ENCODE assay signal across 8 cellular contexts in the genomic region with DNA sequence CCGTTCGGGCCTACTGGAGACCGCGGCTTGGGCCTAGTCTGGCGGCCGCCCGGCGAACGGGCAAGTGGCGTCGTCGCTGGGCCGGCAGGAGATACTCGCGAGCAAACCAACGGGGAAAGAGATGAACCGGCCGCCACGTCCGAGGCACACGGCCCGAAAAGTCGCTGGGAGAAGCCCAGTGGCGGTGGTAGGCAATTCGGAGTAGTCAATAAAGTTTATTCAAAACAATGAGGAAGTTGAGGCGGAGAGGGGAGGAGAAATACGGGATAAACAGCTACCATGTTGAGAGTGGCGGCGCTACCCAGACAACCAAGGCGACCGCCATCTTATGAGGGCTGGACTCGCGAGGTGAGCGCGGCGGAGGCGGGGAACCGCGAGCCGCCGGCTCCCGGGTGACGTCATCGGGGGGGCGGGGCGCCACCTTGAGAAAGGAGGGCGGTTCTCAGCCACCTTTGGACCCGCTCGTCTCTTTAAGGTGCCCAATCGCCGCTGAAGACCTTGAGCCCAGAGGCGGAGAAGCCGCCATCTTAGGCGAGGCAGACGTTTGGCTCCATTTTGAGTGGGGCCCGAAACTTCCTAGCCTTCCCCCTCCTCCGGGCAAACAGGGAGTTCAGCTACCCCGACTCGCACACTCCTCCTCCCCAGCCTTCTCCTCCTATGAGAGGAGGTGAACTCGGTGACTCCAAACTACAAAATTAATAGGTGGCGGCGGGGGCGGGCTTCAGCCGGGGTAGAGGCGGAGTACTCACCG. TPM values are rescaled to one million over a fixed set of nuclear protein-coding genes. Genes with fewer than 3 reads are reported as not detected.
A peak's percentile ranks its signal among the peaks of the same experiment; 100 is the strongest.
DNase-seq lines count a peak whose midpoint lies in the region; ATAC-seq and FAIRE-seq lines count a peak whose summit lies in the region.

A gene (minus strand): TSS at position 348 of the 751 bp plus-strand sequence. CDS start 1,745 bp downstream, outside the sequence.

- H3K27me3 ChIP-seq in GM23248 (replicated peaks; ENCODE audit: insufficient read depth) (no peaks in the 10 kb centered on the region), Karpas-422 (ENCODE audit: low read length) (no peaks in the 10 kb centered on the region), esophagus (ENCODE audit: control insufficient read depth in 1 of 2, insufficient read depth in 2 of 2, low read length in 2 of 2) (no peaks in the 10 kb centered on the region), mucosa of stomach (ENCODE audit: control insufficient read depth, insufficient read depth, low read length) (no peaks in the 10 kb centered on the region)

- no peaks in the 10 kb centered on the region for H3K4me1 ChIP-seq in GM23248 (ENCODE audit: insufficient read depth)
- H3K4me1 ChIP-seq in Karpas-422 (ENCODE audit: low read length), result peaks cover 14% of the 10 kb centered on the region
- H3K4me1 ChIP-seq in esophagus (ENCODE audit: control insufficient read depth in 2 of 2, insufficient read depth in 2 of 2, low read length in 1 of 2), result peaks cover 0 to 3% of the 10 kb centered on the region in 2 donors
- H3K4me1 ChIP-seq in mucosa of stomach (ENCODE audit: control insufficient read depth, insufficient read depth, low read length), result no peaks in the 10 kb centered on the region

- H3K9me3 Mint-ChIP-seq in activated T-cell treated with anti-CD3 and anti-CD28 coated beads, Interleukin-2, amount 50 U/mL, for 72 hours, result no peaks in the 10 kb centered on the region

- H3K27ac Mint-ChIP-seq in activated T-cell treated with anti-CD3 and anti-CD28 coated beads, Interleukin-2, amount 50 U/mL, for 72 hours, result peak within 1 kb of the TSS; percentile 97

- H3K9ac ChIP-seq in GM23248 (peak within 1 kb of the TSS; percentile 99), Karpas-422 (ENCODE audit: low read length) (peak within 1 kb of the TSS; percentile 92), mucosa of stomach (ENCODE audit: low read length) (peak within 1 kb of the TSS; percentile 87)

- H3K9me2 ChIP-seq in GM23248 (ENCODE audit: insufficient read depth), result no peaks in the 10 kb centered on the region
- no peaks in the 10 kb centered on the region for H3K9me2 ChIP-seq in Karpas-422 (replicated peaks; ENCODE audit: insufficient read depth, low read length)

- peaks cover 21% of the 10 kb centered on the region for H3K4me1 Mint-ChIP-seq in activated T-cell treated with anti-CD3 and anti-CD28 coated beads, Interleukin-2, amount 50 U/mL, for 72 hours (ENCODE audit: low read depth)

- DNase-seq in DMS79 (lab: John Stamatoyannopoulos, UW), result peak; percentile 90
- DNase-seq in GM23248, result peak; percentile 94
- peak; percentile 97 for DNase-seq in Karpas-422
- DNase-seq in RCC 7860 (ENCODE audit: low spot score), result peak; percentile 84
- peak; percentile 95 for DNase-seq in activated T-cell treated with anti-CD3 and anti-CD28 coated beads, Interleukin-2, amount 50 U/mL, for 72 hours
- DNase-seq in stimulated activated CD8-positive, alpha-beta memory T cell treated with anti-CD3 and anti-CD28 coated beads, Interleukin-4, amount 100 ng/mL, for 48 hours, result peak; percentile 95

- peaks cover 6 to 9% of the 10 kb centered on the region in 2 donors for H3K36me3 Mint-ChIP-seq in activated T-cell treated with anti-CD3 and anti-CD28 coated beads, Interleukin-2, amount 50 U/mL, for 72 hours (ENCODE audit: insufficient read depth in 2 of 2)

- H2AFZ ChIP-seq in GM23248 (peak within 1 kb of the TSS; percentile 97), Karpas-422 (ENCODE audit: low read length) (no peak within 1 kb of the TSS; the same call in 1 of the 2 replicates)

- no peaks in the 10 kb centered on the region for H3K27me3 Mint-ChIP-seq in activated T-cell treated with anti-CD3 and anti-CD28 coated beads, Interleukin-2, amount 50 U/mL, for 72 hours (ENCODE audit: low read depth)

- H3K79me2 ChIP-seq in GM23248 (ENCODE audit: insufficient read depth), result peaks cover 8% of the 10 kb centered on the region
- peaks cover 22% of the 10 kb centered on the region for H3K79me2 ChIP-seq in Karpas-422 (ENCODE audit: low read length)

- H3K4me3 ChIP-seq in GM23248 (peak within 1 kb of the TSS; percentile 89), Karpas-422 (ENCODE audit: low read length) (peak within 1 kb of the TSS; percentile 67), esophagus (ENCODE audit: low read depth in 1 of 2, low read length in 2 of 2) (peak within 1 kb of the TSS; percentile 52 to 70), mucosa of stomach (ENCODE audit: low read length) (peak within 1 kb of the TSS; percentile 67)

- H4K20me1 ChIP-seq in GM23248 (ENCODE audit: insufficient read depth) (no peaks in the 10 kb centered on the region), Karpas-422 (ENCODE audit: insufficient read depth, low read depth, low read length) (no peaks in the 10 kb centered on the region)

- no peaks in the 10 kb centered on the region; the same call in 1 of the 2 replicates for H3F3A ChIP-seq in GM23248 (ENCODE audit: insufficient read depth)

- H3K4me2 ChIP-seq in GM23248 (ENCODE audit: unreplicated experiment), result peak within 1 kb of the TSS; percentile 85
- peak within 1 kb of the TSS; percentile 69 for H3K4me2 ChIP-seq in Karpas-422 (ENCODE audit: low read depth, low read length, poor library complexity, severe bottlenecking)

- in situ Hi-C loops in GM23248 (cut with MboI), result loop anchor here (25.0 kb wide), 1 partner anchor 393 kb away; a partner anchor contains a TSS

- WGBS in GM23248 (ENCODE audit: low coverage in 1 of 2, low lambda C conversion rate in 2 of 2, missing lambda C conversion rate in 2 of 2), 2 experiments, result 1 to 2% methylated on average over 31 to 42 of the region's 66 CpGs
- 1 to 30% methylated on average over 60 to 66 of the region's 66 CpGs for WGBS in esophagus, 2 donors

- peak within 1 kb of the TSS; percentile 86 to 99 for H3K4me3 Mint-ChIP-seq in activated T-cell treated with anti-CD3 and anti-CD28 coated beads, Interleukin-2, amount 50 U/mL, for 72 hours

- H3K9me3 ChIP-seq in GM23248 (ENCODE audit: low read depth) (no peaks in the 10 kb centered on the region), Karpas-422 (ENCODE audit: low read length) (no peaks in the 10 kb centered on the region), esophagus (ENCODE audit: control insufficient read depth in 2 of 2, insufficient read depth in 1 of 2, low read depth in 1 of 2, low read length in 1 of 2) (no peaks in the 10 kb centered on the region), mucosa of stomach (ENCODE audit: control insufficient read depth, low read length) (no peaks in the 10 kb centered on the region)

- H3K27ac ChIP-seq in GM23248 (peak within 1 kb of the TSS; percentile 90), Karpas-422 (ENCODE audit: low read length) (peak within 1 kb of the TSS; percentile 79), esophagus (ENCODE audit: low read depth in 2 of 2, low read length in 1 of 2) (peak within 1 kb of the TSS; percentile 83 to 99)

- FAIRE-seq in RCC 7860 (lab: Jason Lieb, UNC), result peak; percentile 83

- H3K36me3 ChIP-seq in GM23248 (ENCODE audit: low read depth) (no peaks in the 10 kb centered on the region), Karpas-422 (ENCODE audit: insufficient read depth, low read length) (peaks cover 12% of the 10 kb centered on the region; the same call in 1 of the 2 replicates), esophagus (ENCODE audit: control insufficient read depth in 2 of 2, insufficient read depth in 2 of 2, low read length in 1 of 2) (no peaks in the 10 kb centered on the region), mucosa of stomach (ENCODE audit: control insufficient read depth, insufficient read depth, low read length) (no peaks in the 10 kb centered on the region)

- ATAC-seq in activated T-cell treated with anti-CD3 and anti-CD28 coated beads, Interleukin-2, amount 50 U/mL, for 72 hours (replicated peaks in 1 of 2), result peak; percentile 87 to 88

RNA-seq across cellular contexts. Expression of the gene that starts here (rescaled TPM):
- 5.2 and 6.1 TPM in 2 replicates for total RNA-seq in GM23248 (2014; rRNA removed; shearing (Covaris generic))
- polyA plus RNA-seq in GM23248 (2016; fragmentation: Nextera tagmentation; extraction: Ambion mirVana) (7.0 and 7.9 TPM in 2 replicates), esophagus (10 to 100 TPM in 1 of 2 donors, 1 to 10 TPM in 1; 6.7 to 10.3 TPM)
- 39.9 and 43.3 TPM in 2 replicates for total RNA-seq in Karpas-422 (2014; rRNA removed; shearing (Covaris generic); ENCODE audit: low replicate concordance)
- 10 to 100 TPM; 53.6 to 59.7 TPM for total RNA-seq in activated T-cell treated with anti-CD3 and anti-CD28 coated beads, Interleukin-2, amount 50 U/mL, for 72 hours

Comparison
In these comparisons a context has a peak if more than half of its experiments do, and no peak if none do; other contexts are left out.
1. Peak in every context shown above with its lines: DNase-seq, ATAC-seq, H3K4me3 ChIP-seq and H3K27ac ChIP-seq.